14 cellular contexts compared by ENCODE assay signal in genomic region chr2:112033600-112033999, GRCh38. TPM values are rescaled to one million over a fixed set of nuclear protein-coding genes. Genes with fewer than 3 reads are reported as not detected.
DNase-seq lines count a peak whose midpoint lies in the region; ATAC-seq and TF ChIP-seq lines count a peak whose summit lies in the region.
"Had no signal": no experiment of that assay in that cellular context is flagged by ENCODE, and none has a peak within 500 bp of the region (broad histone marks: within the 10 kb centered on the region; RNA-seq: fewer than 3 reads in every experiment).

No MANE protein-coding gene starts in this region.

- no peak for ATAC-seq in lower lobe of right lung

- no peak overlapping the region for H3K4me2 ChIP-seq in MM.1S (ENCODE audit: low read depth, low read length)

- H3K27me3 ChIP-seq in MM.1S (replicated peaks; ENCODE audit: insufficient read depth, low read length): no peaks in the 10 kb centered on the region
- H3K27me3 ChIP-seq in lower lobe of right lung (ENCODE audit: low read depth): no peaks in the 10 kb centered on the region

- no peaks in the 10 kb centered on the region for H3K79me2 ChIP-seq in MM.1S (ENCODE audit: low read length)

- H3K36me3 Mint-ChIP-seq in CD14-positive monocyte: peaks cover 2 to 5% of the 10 kb centered on the region in 2 donors
- H3K36me3 Mint-ChIP-seq: brain had no signal

- H3K27ac ChIP-seq in MM.1S (ENCODE audit: low read length): peak overlapping the region; percentile 92; the same call in 1 of the 2 replicates
- no peak overlapping the region for H3K27ac ChIP-seq in lower lobe of right lung

- peak overlapping the region; percentile 73 to 97 (median 93) for H3K27ac Mint-ChIP-seq in CD14-positive monocyte
- H3K27ac Mint-ChIP-seq: activated T-cell treated with anti-CD3 and anti-CD28 coated beads, Interleukin-2, amount 50 U/mL, for 24 hours; naive B cell had no signal

- H3K36me3 ChIP-seq in MM.1S (replicated peaks; ENCODE audit: insufficient read depth, low read length): no peaks in the 10 kb centered on the region
- no peaks in the 10 kb centered on the region for H3K36me3 ChIP-seq in lower lobe of right lung

- DNase-seq in CD14-positive monocyte (ENCODE audit: low spot score) (peak; percentile 76), MM.1S (no peak), cardiac fibroblast (ENCODE audit: low read depth in 2 of 2) (peak; percentile 65 to 77), lower lobe of right lung (peak; percentile 49), SK-N-DZ (ENCODE audit: low spot score) (no peak), SW480 (ENCODE audit: low spot score) (no peak)
- no peak for DNase-seq in activated naive CD4-positive, alpha-beta T cell treated with anti-CD3 and anti-CD28 coated beads, Interleukin-2, amount 50 U/mL, for 16 hours
- no peak for DNase-seq in effector CD4-positive, alpha-beta T cell
- DNase-seq: activated CD4-positive, CD25-positive, alpha-beta regulatory T cell treated with anti-CD3 and anti-CD28 coated beads, Interleukin-2, amount 50 U/mL, for 72 hours; activated T-cell treated with anti-CD3 and anti-CD28 coated beads, Interleukin-2, amount 50 U/mL, for 24 hours; erythroblast; naive B cell had no signal

- H3K9me3 ChIP-seq in MM.1S (replicated peaks; ENCODE audit: insufficient read depth, low read length) (no peaks in the 10 kb centered on the region), lower lobe of right lung (no peaks in the 10 kb centered on the region)

- H3K27me3 Mint-ChIP-seq in CD14-positive monocyte (ENCODE audit: low read depth in 3 of 3): peaks cover 0 to 3% (median 0%) of the 10 kb centered on the region in 3 donors
- H3K27me3 Mint-ChIP-seq: brain had no signal

- H3K4me3 Mint-ChIP-seq in CD14-positive monocyte: no peak overlapping the region
- H3K4me3 Mint-ChIP-seq: activated T-cell treated with anti-CD3 and anti-CD28 coated beads, Interleukin-2, amount 50 U/mL, for 24 hours; brain had no signal

- no peak overlapping the region for H3K4me3 ChIP-seq in MM.1S (ENCODE audit: low read length)
- no peak overlapping the region for H3K4me3 ChIP-seq in cardiac fibroblast (replicated peaks in 1 of 2; ENCODE audit: low read depth in 2 of 2, low read length in 2 of 2)
- H3K4me3 ChIP-seq in lower lobe of right lung: no peak overlapping the region
- H3K4me3 ChIP-seq: skin epidermis had no signal

- no peak overlapping the region for H3K9ac ChIP-seq in MM.1S (ENCODE audit: low read length)

- peaks cover 31% of the 10 kb centered on the region for H3F3A ChIP-seq in MM.1S (ENCODE audit: insufficient read depth, low read length)

- TF ChIP-seq CTCF in CD14-positive monocyte (IDR thresholded peaks at IDR 0.05) (no peak), MM.1S (IDR thresholded peaks at IDR 0.05; ENCODE audit: low read length) (no peak), cardiac fibroblast (IDR thresholded peaks at IDR 0.05; ENCODE audit: low read depth, low read length) (no peak), lower lobe of right lung (IDR thresholded peaks at IDR 0.05) (no peak)

- no peak overlapping the region for H2AFZ ChIP-seq in MM.1S (ENCODE audit: low read length)

- no peaks in the 10 kb centered on the region for H4K20me1 ChIP-seq in MM.1S (ENCODE audit: insufficient read depth, low read length)

- peaks cover 35% of the 10 kb centered on the region for H3K4me1 ChIP-seq in MM.1S (ENCODE audit: low read length)
- peaks cover 31% of the 10 kb centered on the region for H3K4me1 ChIP-seq in lower lobe of right lung

- H3K4me1 Mint-ChIP-seq in CD14-positive monocyte: peaks cover 29% of the 10 kb centered on the region
- H3K4me1 Mint-ChIP-seq: naive B cell had no signal

- H3K9me2 ChIP-seq in MM.1S (replicated peaks; ENCODE audit: insufficient read depth, low read length): no peaks in the 10 kb centered on the region

- intact Hi-C loops in CD14-positive monocyte (cut with micrococcal nuclease): no loop called here
- intact Hi-C loops in lower lobe of right lung (cut with DNase I): no loop called here

- H3K9me3 Mint-ChIP-seq in CD14-positive monocyte: peaks cover 0 to 11% (median 2%) of the 10 kb centered on the region in 7 donors

RNA-seq across cellular contexts. Expression of gene TMEM87B, which starts 21.5 kb away (rescaled TPM):
- 10 to 100 TPM in 1 of 2 donors, 1 to 10 TPM in 1; 9.1 to 11.4 TPM for polyA plus RNA-seq in CD14-positive monocyte
- 23.6 TPM for total RNA-seq in lower lobe of right lung
- polyA plus RNA-seq in SK-N-DZ (2014; cell fraction: cytosol; rRNA removed): 4.7 and 5.0 TPM in 2 replicates
- 6.5 and 16.3 TPM in 2 replicates for polyA plus RNA-seq in SK-N-DZ (2014; cell fraction: nucleus; rRNA removed)

Comparison
In these comparisons a context has a peak if more than half of its experiments do, and no peak if none do; other contexts are left out.
1. DNase-seq: peak in CD14-positive monocyte (single experiment), cardiac fibroblast (2 of 2) and lower lobe of right lung (single experiment); none in MM.1S (single experiment), SK-N-DZ (single experiment), SW480 (single experiment), activated naive CD4-positive, alpha-beta T cell treated with anti-CD3 and anti-CD28 coated beads, Interleukin-2, amount 50 U/mL, for 16 hours (single experiment) and effector CD4-positive, alpha-beta T cell (single experiment).